Comparison of ENCODE assay signal across 1 cellular context in genomic region chr9:72365525-72366256, GRCh38.
TF ChIP-seq lines count a peak whose summit lies in the region.

No MANE protein-coding gene starts in this region.

TF ChIP-seq in HepG2, 621 proteins besides CTCF, POLR2A, EP300 and RAD21 (continued from another document and continues in another):
- TF ChIP-seq FOSL2 (CRISPR knock-in tag; IDR thresholded peaks at IDR 0.05) (0 out of 2 replicates have a peak, but pooled peaks have one; percentile 35), ZNF207 (IDR thresholded peaks at IDR 0.05; ENCODE audit: borderline replicate concordance) (no peak), ZBTB21 (CRISPR knock-in tag; IDR thresholded peaks at IDR 0.05) (0 out of 2 replicates have a peak, but pooled peaks have one; percentile 31), ZNF589 (CRISPR knock-in tag; conservative IDR thresholded peaks at IDR 0.05) (no peak; the same call in 1 of the 2 replicates), SRSF1 (optimal IDR thresholded peaks at IDR 0.05; ENCODE audit: low read depth, low read length) (no peak), EHMT2 (IDR thresholded peaks at IDR 0.05; ENCODE audit: borderline replicate concordance, low read depth, low read length) (no peak), ZNF331 (CRISPR knock-in tag; IDR thresholded peaks at IDR 0.05) (no peak), FOSL1 (CRISPR knock-in tag; IDR thresholded peaks at IDR 0.05; ENCODE audit: borderline replicate concordance) (no peak), ZNF713 (CRISPR knock-in tag; IDR thresholded peaks at IDR 0.05) (no peak), ZNF619 (CRISPR knock-in tag; IDR thresholded peaks at IDR 0.05) (0 out of 2 replicates have a peak, but pooled peaks have one; percentile 24), NR2F6 (IDR thresholded peaks at IDR 0.05) (no peak), NR2F6 (CRISPR knock-in tag; IDR thresholded peaks at IDR 0.05) (no peak), ZNF644 (CRISPR knock-in tag; IDR thresholded peaks at IDR 0.05; ENCODE audit: low read depth) (no peak), ZNF878 (CRISPR knock-in tag; IDR thresholded peaks at IDR 0.05) (no peak), ZNF782 (CRISPR knock-in tag; IDR thresholded peaks at IDR 0.05; ENCODE audit: borderline replicate concordance) (peak; percentile 92; the same call in 1 of the 2 replicates), ESRRA (CRISPR knock-in tag; IDR thresholded peaks at IDR 0.05; ENCODE audit: low read depth) (peak; percentile 78; the same call in 1 of the 2 replicates), SIN3A (IDR thresholded peaks at IDR 0.05; ENCODE audit: borderline replicate concordance, low read depth, low read length) (no peak), FOXO4 (CRISPR knock-in tag; conservative IDR thresholded peaks at IDR 0.05) (0 out of 2 replicates have a peak, but pooled peaks have one; percentile 66), ZFX (CRISPR knock-in tag; IDR thresholded peaks at IDR 0.05; ENCODE audit: low read depth) (no peak), ATRX (CRISPR knock-in tag; IDR thresholded peaks at IDR 0.05; ENCODE audit: borderline replicate concordance) (no peak), TIGD3 (CRISPR knock-in tag; IDR thresholded peaks at IDR 0.05; ENCODE audit: borderline replicate concordance) (no peak), ZFP36L1 (CRISPR knock-in tag; IDR thresholded peaks at IDR 0.05) (0 out of 2 replicates have a peak, but pooled peaks have one; percentile 80), TBX2 (CRISPR knock-in tag; IDR thresholded peaks at IDR 0.05; ENCODE audit: borderline replicate concordance) (peak; percentile 8; the same call in 1 of the 2 replicates), FOXJ3 (CRISPR knock-in tag; IDR thresholded peaks at IDR 0.05; ENCODE audit: borderline replicate concordance) (no peak), ZNF235 (CRISPR knock-in tag; IDR thresholded peaks at IDR 0.05; ENCODE audit: borderline replicate concordance) (no peak), ZBTB10 (CRISPR knock-in tag; IDR thresholded peaks at IDR 0.05; ENCODE audit: borderline replicate concordance) (no peak), PRDM10 (CRISPR knock-in tag; IDR thresholded peaks at IDR 0.05; ENCODE audit: low read depth) (0 out of 2 replicates have a peak, but pooled peaks have one; percentile 41), YY1 (IDR thresholded peaks at IDR 0.05; ENCODE audit: insufficient read depth, insufficient replicate concordance, low read depth, low read length) (peak; percentile 41), TCF7 (IDR thresholded peaks at IDR 0.05; ENCODE audit: low read depth) (no peak), NONO (IDR thresholded peaks at IDR 0.05) (no peak), NONO (CRISPR knock-in tag; conservative IDR thresholded peaks at IDR 0.05) (no peak; the same call in 1 of the 2 replicates), KMT2B (CRISPR knock-in tag; IDR thresholded peaks at IDR 0.05) (no peak), PHF21A (CRISPR knock-in tag; IDR thresholded peaks at IDR 0.05) (no peak; the same call in 1 of the 2 replicates), UBTF (CRISPR knock-in tag; IDR thresholded peaks at IDR 0.05) (peak; percentile 11; the same call in 1 of the 2 replicates), ZNF513 (CRISPR knock-in tag; conservative IDR thresholded peaks at IDR 0.05) (no peak), RFX3 (CRISPR knock-in tag; IDR thresholded peaks at IDR 0.05) (no peak), ZNF839 (CRISPR knock-in tag; IDR thresholded peaks at IDR 0.05; ENCODE audit: borderline replicate concordance) (no peak), ZFP82 (CRISPR knock-in tag; IDR thresholded peaks at IDR 0.05; ENCODE audit: borderline replicate concordance) (0 out of 2 replicates have a peak, but pooled peaks have one; percentile 20), CBX1 (IDR thresholded peaks at IDR 0.05; ENCODE audit: low read depth) (peak; percentile 49), HIVEP1 (CRISPR knock-in tag; IDR thresholded peaks at IDR 0.05) (peak; percentile 69; the same call in 1 of the 2 replicates), KDM5B (CRISPR knock-in tag; IDR thresholded peaks at IDR 0.05; ENCODE audit: borderline replicate concordance) (peak; percentile 40), MNT (IDR thresholded peaks at IDR 0.05) (no peak), SP5 (CRISPR knock-in tag; IDR thresholded peaks at IDR 0.05; ENCODE audit: borderline replicate concordance, low read depth) (peak; percentile 13; the same call in 1 of the 2 replicates), ELK4 (CRISPR knock-in tag; IDR thresholded peaks at IDR 0.05; ENCODE audit: borderline replicate concordance) (no peak), ZBTB38 (CRISPR knock-in tag; IDR thresholded peaks at IDR 0.05) (no peak), FOXP4 (CRISPR knock-in tag; IDR thresholded peaks at IDR 0.05) (peak; percentile 1; the same call in 1 of the 2 replicates), TARDBP (CRISPR knock-in tag; IDR thresholded peaks at IDR 0.05) (no peak; the same call in 1 of the 2 replicates)
